In genomic region chr3:48186993-48187578, GRCh38 we compare ENCODE assay signal across 8 cellular contexts. TPM values are rescaled to one million over a fixed set of nuclear protein-coding genes. Genes with fewer than 3 reads are reported as not detected.
DNase-seq lines count a peak whose midpoint lies in the region; ATAC-seq, FAIRE-seq and TF ChIP-seq lines count a peak whose summit lies in the region.

No MANE protein-coding gene starts in this region.

- CTCF ChIA-PET in Caco-2 (lab: Charles Lee), result interaction anchor here (0.5 to 1.4 kb wide), 3 partner anchors 11 to 238 kb away, joined by 3 to 6 read pairs (median 4); no protein-coding TSS in a partner anchor

- H3K4me2 ChIP-seq in neuronal stem cell (ENCODE audit: insufficient read depth, low read length, poor library complexity, severe bottlenecking), result peak overlapping the region; percentile 85

- peak overlapping the region; percentile 80 for H2AK5ac ChIP-seq in neuronal stem cell (ENCODE audit: low read depth, low read length)

- peak overlapping the region; percentile 90 for H3K27ac Mint-ChIP-seq in Caco-2 (ENCODE audit: unreplicated experiment)
- peak overlapping the region; percentile 85 for H3K27ac Mint-ChIP-seq in endodermal cell

- H3K79me1 ChIP-seq in neuronal stem cell (ENCODE audit: low read depth, low read length), result peaks cover 9% of the 10 kb centered on the region

- H3K18ac ChIP-seq in neuronal stem cell (ENCODE audit: low read length), result peak overlapping the region; percentile 74

- H3K36me3 ChIP-seq in Caco-2 (ENCODE audit: control insufficient read depth, insufficient read depth, low read length) (no peaks in the 10 kb centered on the region; the same call in none of the 2 replicates), endodermal cell (ENCODE audit: control insufficient read depth, insufficient read depth, low read length) (peaks cover 42% of the 10 kb centered on the region), neuronal stem cell (replicated peaks in 1 of 2; ENCODE audit: control insufficient read depth in 2 of 2, insufficient read depth in 2 of 2, low read length in 2 of 2) (peaks cover 25 to 48% of the 10 kb centered on the region in 2 donors)

- H3K14ac ChIP-seq in neuronal stem cell (ENCODE audit: low read length), result no peak overlapping the region

- peaks cover 53% of the 10 kb centered on the region for H3K36me3 Mint-ChIP-seq in Caco-2 (ENCODE audit: insufficient read depth, unreplicated experiment)
- peaks cover 44% of the 10 kb centered on the region for H3K36me3 Mint-ChIP-seq in endodermal cell (ENCODE audit: low read depth)

- TF ChIP-seq CTCF in Caco-2 (IDR thresholded peaks at IDR 0.05; ENCODE audit: insufficient read depth in 1 of 2, low read depth in 1 of 2, low read length in 1 of 2, severe bottlenecking in 1 of 2, unreplicated experiment in 1 of 2) (no peak), NB4 (IDR thresholded peaks at IDR 0.05; ENCODE audit: low read depth, low read length) (no peak), endodermal cell (conservative IDR thresholded peaks at IDR 0.05) (no peak), D721Med (IDR thresholded peaks at IDR 0.05; ENCODE audit: insufficient read depth, missing control alignments) (no peak)

- no peak overlapping the region for H3K27ac ChIP-seq in endodermal cell (ENCODE audit: low read depth, low read length)
- H3K27ac ChIP-seq in neuronal stem cell (replicated peaks; ENCODE audit: low read length), result no peak overlapping the region

- peak overlapping the region; percentile 2 for H3K23ac ChIP-seq in neuronal stem cell (ENCODE audit: low read depth, low read length, poor library complexity)

- H4K8ac ChIP-seq in neuronal stem cell (ENCODE audit: low read depth, low read length), result no peak overlapping the region

- ATAC-seq in GM21576 (IDR thresholded peaks at IDR 0.05; ENCODE audit: unreplicated experiment) (no peak), GM18907 (IDR thresholded peaks at IDR 0.05; ENCODE audit: unreplicated experiment) (no peak)

- no peak overlapping the region for H2BK12ac ChIP-seq in neuronal stem cell (ENCODE audit: low read length)

- BruUV-seq in Caco-2 (replicated peaks; lab: Mats Ljungman, UMichigan), result no TSS peak

- peaks cover 9% of the 10 kb centered on the region; the same call in 1 of the 2 replicates for H3K4me1 ChIP-seq in Caco-2
- H3K4me1 ChIP-seq in endodermal cell (ENCODE audit: control insufficient read depth, insufficient read depth, low read length), result peaks cover 22% of the 10 kb centered on the region
- peaks cover 9 to 17% of the 10 kb centered on the region in 2 donors for H3K4me1 ChIP-seq in neuronal stem cell (ENCODE audit: control insufficient read depth in 2 of 2, insufficient read depth in 1 of 2, low read depth in 1 of 2, low read length in 2 of 2)

- DNase-seq in Caco-2, result no peak
- no peak for DNase-seq in NB4 (ENCODE audit: low read depth)
- no peak for DNase-seq in endodermal cell
- no peak for DNase-seq in neuronal stem cell (ENCODE audit: low spot score)
- no peak for DNase-seq in D721Med (ENCODE audit: insufficient read length, low spot score)
- DNase-seq in mucosa of gallbladder (ENCODE audit: low spot score), result no peak

- intact Hi-C loops in Caco-2 (cut with micrococcal nuclease; ENCODE audit: unreplicated experiment), result loop anchor here (5.0 kb wide), 2 partner anchors 250 to 370 kb away; partner anchors contain the start of gene PFKFB4

- TF ChIP-seq POLR2A in NB4 (IDR thresholded peaks at IDR 0.05; ENCODE audit: extremely low read depth, insufficient read length), result no peak

- H2BK15ac ChIP-seq in neuronal stem cell (ENCODE audit: low read length), result no peak overlapping the region

- H4K91ac ChIP-seq in neuronal stem cell (ENCODE audit: low read depth, low read length, poor library complexity), result no peak overlapping the region

- H3K9me3 Mint-ChIP-seq in Caco-2 (ENCODE audit: unreplicated experiment) (no peaks in the 10 kb centered on the region), endodermal cell (no peaks in the 10 kb centered on the region)

- no peak for FAIRE-seq in D721Med (lab: Jason Lieb, UNC)

- H2AFZ ChIP-seq in neuronal stem cell (ENCODE audit: low read length), result peak overlapping the region; percentile 87

- no peaks in the 10 kb centered on the region for H3K27me3 Mint-ChIP-seq in Caco-2 (ENCODE audit: insufficient read depth, unreplicated experiment)
- H3K27me3 Mint-ChIP-seq in endodermal cell (ENCODE audit: insufficient read depth), result no peaks in the 10 kb centered on the region

- 4 to 7% methylated on average over 10 to 14 of the region's 14 CpGs for whole genome bisulfite sequencing in endodermal cell (ENCODE audit: insufficient coverage in 1 of 2, insufficient read length in 1 of 2), 2 experiments
- no CpG with 5 or more reads among the region's 14 CpGs for WGBS in neuronal stem cell (ENCODE audit: extremely low coverage in 2 of 2, insufficient read length in 2 of 2, insufficient replicate concordance in 1 of 2), 2 donors

- peak overlapping the region; percentile 95 for H3K4me3 ChIP-seq in Caco-2 (ENCODE audit: low read depth, low read length)
- peak overlapping the region; percentile 100 for H3K4me3 ChIP-seq in NB4 (ENCODE audit: low read depth, low read length)
- peak overlapping the region; percentile 91 for H3K4me3 ChIP-seq in endodermal cell (ENCODE audit: low read length)
- H3K4me3 ChIP-seq in neuronal stem cell (ENCODE audit: low read length in 2 of 2), result peak overlapping the region; percentile 71 to 94

- H3K4me1 Mint-ChIP-seq in Caco-2 (ENCODE audit: low read depth, unreplicated experiment) (peaks cover 6% of the 10 kb centered on the region), endodermal cell (peaks cover 48% of the 10 kb centered on the region)

- H2BK120ac ChIP-seq in neuronal stem cell (ENCODE audit: low read depth, low read length), result peak overlapping the region; percentile 69

- H3K27me3 ChIP-seq in Caco-2 (replicated peaks; ENCODE audit: control insufficient read depth, insufficient read depth, low read length) (no peaks in the 10 kb centered on the region), endodermal cell (ENCODE audit: control insufficient read depth, insufficient read depth, low read length, poor library complexity, severe bottlenecking) (no peaks in the 10 kb centered on the region), neuronal stem cell (ENCODE audit: control insufficient read depth in 3 of 3, insufficient read depth in 3 of 3, low read depth in 1 of 3, low read length in 3 of 3) (peaks cover 0 to 2% (median 0%) of the 10 kb centered on the region in 3 experiments)

- no peak overlapping the region for H3K4ac ChIP-seq in neuronal stem cell (ENCODE audit: low read length)

- POLR2A ChIA-PET in Caco-2 (lab: Charles Lee), result interaction anchor here (0.6 kb wide), 2 partner anchors 102 to 1164 kb away, joined by 5 read pairs; no protein-coding TSS in a partner anchor

- no peak overlapping the region for H2BK5ac ChIP-seq in neuronal stem cell (ENCODE audit: low read length)

- H3K9me3 ChIP-seq in Caco-2 (no peaks in the 10 kb centered on the region), endodermal cell (ENCODE audit: control insufficient read depth, low read length) (no peaks in the 10 kb centered on the region), neuronal stem cell (replicated peaks in 1 of 2; ENCODE audit: control insufficient read depth in 2 of 2, insufficient read depth in 1 of 2, low read depth in 1 of 2, low read length in 2 of 2) (no peaks in the 10 kb centered on the region)

- H3K9ac ChIP-seq in endodermal cell (ENCODE audit: extremely low read depth, low read length, poor library complexity, severe bottlenecking) (peak overlapping the region; percentile 84), neuronal stem cell (ENCODE audit: low read depth, low read length, poor library complexity) (peak overlapping the region; percentile 98)

- H3K4me3 Mint-ChIP-seq in Caco-2 (ENCODE audit: unreplicated experiment), result peak overlapping the region; percentile 95
- H3K4me3 Mint-ChIP-seq in endodermal cell, result peak overlapping the region; percentile 76

RNA-seq across cellular contexts. Expression of gene CDC25A, which starts 1.1 kb away (rescaled TPM):
- 32.1 and 35.5 TPM in 2 replicates for total RNA-seq in Caco-2 (2022)
- 10 to 100 TPM; 40.4 to 50.9 TPM for total RNA-seq in endodermal cell
- polyA plus RNA-seq in endodermal cell (2013, experiment 1 of 2), result 35.0 TPM
- polyA plus RNA-seq in endodermal cell (2013, experiment 2 of 2), result 31.3 TPM
- polyA plus RNA-seq in neuronal stem cell (2013, experiment 1 of 2), result 26.0 TPM
- 24.4 TPM for polyA plus RNA-seq in neuronal stem cell (2013, experiment 2 of 2)
- 0.66 TPM for total RNA-seq in mucosa of gallbladder

RNA-seq across cellular contexts. Expression of gene CAMP, which starts 36.2 kb away (rescaled TPM):
- not detected in 2 replicates for total RNA-seq in Caco-2 (2022)
- total RNA-seq in endodermal cell, result not detected
- not detected for polyA plus RNA-seq in endodermal cell (2013, experiment 1 of 2)
- polyA plus RNA-seq in endodermal cell (2013, experiment 2 of 2), result not detected
- polyA plus RNA-seq in neuronal stem cell (2013, experiment 1 of 2), result not detected
- polyA plus RNA-seq in neuronal stem cell (2013, experiment 2 of 2), result not detected
- not detected for total RNA-seq in mucosa of gallbladder

RNA-seq across cellular contexts. Expression of gene ZNF589, which starts 53.8 kb away (rescaled TPM):
- total RNA-seq in Caco-2 (2022) (9.7 and 10.9 TPM in 2 replicates), endodermal cell (10 to 100 TPM; 39.0 to 44.3 TPM), mucosa of gallbladder (10.0 TPM)
- polyA plus RNA-seq in endodermal cell (2013, experiment 1 of 2), result 33.8 TPM
- 29.9 TPM for polyA plus RNA-seq in endodermal cell (2013, experiment 2 of 2)
- 28.2 TPM for polyA plus RNA-seq in neuronal stem cell (2013, experiment 1 of 2)
- 29.0 TPM for polyA plus RNA-seq in neuronal stem cell (2013, experiment 2 of 2)

Comparison
In these comparisons a context has a peak if more than half of its experiments do, and no peak if none do; other contexts are left out.
1. RNA of gene CDC25A, which starts 1.1 kb away (total RNA-seq): 40.4 to 50.9 TPM in endodermal cell and 32.1 to 35.5 TPM in Caco-2; 0.66 TPM in mucosa of gallbladder (single experiment); every median in the first group is over 10 times any median in the second.
2. Peak in every context shown above with its lines, with median percentiles within 50 percentile points of each other: H3K4me3 ChIP-seq.